In genomic region chr4:43337707-43338106, GRCh38 we compare ENCODE assay signal across 1 cellular context.
A peak's percentile ranks its signal among the peaks of the same experiment; 100 is the strongest.
TF ChIP-seq lines count a peak whose summit lies in the region.

No MANE protein-coding gene starts in this region.

TF ChIP-seq in IMR-90, 13 proteins besides CTCF, POLR2A, EP300 and RAD21:
- no peak for TF ChIP-seq NFE2L2 (IDR thresholded peaks at IDR 0.05; ENCODE audit: low read depth, low read length)
- no peak for TF ChIP-seq MXI1 (IDR thresholded peaks at IDR 0.05; ENCODE audit: borderline replicate concordance, low read depth, low read length)
- TF ChIP-seq CHD1 (IDR thresholded peaks at IDR 0.05; ENCODE audit: low read depth, low read length) = no peak
- 0 out of 2 replicates have a peak, but pooled peaks have one; percentile 36 for TF ChIP-seq FOS (IDR thresholded peaks at IDR 0.05; ENCODE audit: low read depth, low read length)
- 0 out of 2 replicates have a peak, but pooled peaks have one; percentile 34 for TF ChIP-seq CEBPB (IDR thresholded peaks at IDR 0.05; ENCODE audit: low read depth, low read length)
